Comparison of ENCODE assay signal across 1 cellular context in genomic region chr15:87816811-87817210, GRCh38.
TF ChIP-seq lines count a peak whose summit lies in the region.

No MANE protein-coding gene starts in this region.

TF ChIP-seq in IMR-90, 13 proteins besides CTCF, POLR2A, EP300 and RAD21 (continued from another document):
- TF ChIP-seq SMC3 (IDR thresholded peaks at IDR 0.05; ENCODE audit: low read depth, low read length), result peak; percentile 15; the same call in 1 of the 2 replicates
- TF ChIP-seq FOS (IDR thresholded peaks at IDR 0.05; ENCODE audit: low read depth, low read length), result peak; percentile 96
- peak; percentile 57; the same call in 1 of the 2 replicates for TF ChIP-seq MAZ (IDR thresholded peaks at IDR 0.05; ENCODE audit: borderline replicate concordance, low read depth, low read length)
- peak; percentile 56 for TF ChIP-seq BHLHE40 (IDR thresholded peaks at IDR 0.05; ENCODE audit: low read depth, low read length)
- no peak for TF ChIP-seq MXI1 (IDR thresholded peaks at IDR 0.05; ENCODE audit: borderline replicate concordance, low read depth, low read length)
- TF ChIP-seq CEBPB (IDR thresholded peaks at IDR 0.05; ENCODE audit: low read depth, low read length), result peak; percentile 93
- no peak for TF ChIP-seq ELK1 (IDR thresholded peaks at IDR 0.05; ENCODE audit: borderline replicate concordance, low read depth, low read length)
- no peak for TF ChIP-seq CHD1 (IDR thresholded peaks at IDR 0.05; ENCODE audit: low read depth, low read length)
- TF ChIP-seq RFX5 (IDR thresholded peaks at IDR 0.05; ENCODE audit: low read depth, low read length), result no peak
- no peak for TF ChIP-seq USF2 (IDR thresholded peaks at IDR 0.05; ENCODE audit: low read depth, low read length)
